In the genomic region with DNA sequence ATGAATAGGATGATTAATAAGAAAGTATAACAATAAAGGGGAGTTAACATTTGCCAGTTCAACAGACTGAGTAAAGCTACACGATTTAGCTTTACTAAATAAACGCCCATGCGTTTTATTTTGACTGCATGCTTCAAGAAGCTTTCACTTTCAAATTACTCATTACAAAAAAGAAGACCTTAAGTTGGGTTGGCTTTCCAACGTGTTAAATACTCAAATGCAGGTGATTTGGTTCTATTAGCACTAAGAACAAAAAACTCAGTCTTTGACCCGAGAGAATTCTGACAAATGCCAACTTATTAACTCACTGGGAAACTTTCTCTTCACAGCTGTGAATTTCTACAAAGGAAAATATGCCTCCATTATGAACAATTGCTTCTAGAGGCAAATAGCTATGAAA, we compare ENCODE assay signal across 10 cellular contexts. TPM values are rescaled to one million over a fixed set of nuclear protein-coding genes. Genes with fewer than 3 reads are reported as not detected.
A peak's percentile ranks its signal among the peaks of the same experiment; 100 is the strongest.
DNase-seq lines count a peak whose midpoint lies in the region; ATAC-seq and TF ChIP-seq lines count a peak whose summit lies in the region.
"Had no signal": no experiment of that assay in that cellular context is flagged by ENCODE, and none has a peak within 500 bp of the region (broad histone marks: within the 10 kb centered on the region; RNA-seq: fewer than 3 reads in every experiment).

No MANE protein-coding gene starts in this region.

- 41 to 54% (median 42%) methylated on average over 5 of the region's 5 CpGs for WGBS in psoas muscle, 3 donors

- H3K36me3 ChIP-seq in HUES6 (ENCODE audit: control insufficient read depth, insufficient read depth, low read length) (peaks cover 32% of the 10 kb centered on the region), psoas muscle (ENCODE audit: insufficient read depth in 1 of 2, low read depth in 1 of 2) (peaks cover 11 to 52% of the 10 kb centered on the region in 2 donors)

- H3K27me3 ChIP-seq in HUES6 (ENCODE audit: control insufficient read depth, insufficient read depth, low read length) (no peaks in the 10 kb centered on the region), psoas muscle (ENCODE audit: insufficient read depth in 3 of 3, low read length in 2 of 3) (no peaks in the 10 kb centered on the region)
- H3K27me3 ChIP-seq: tibial artery had no signal

- intact Hi-C loops in psoas muscle (cut with DNase I) (no loop called here), Right ventricle myocardium inferior (cut with DNase I) (no loop called here)

- H3K4me3 ChIP-seq in HUES6 (ENCODE audit: low read depth, low read length) (no peak overlapping the region), psoas muscle (no peak overlapping the region)
- H3K4me3 ChIP-seq: tibial artery had no signal

- peaks cover 16% of the 10 kb centered on the region; the same call in 1 of the 2 replicates for H3K4me1 ChIP-seq in HUES6 (ENCODE audit: control insufficient read depth, insufficient read depth, low read length)
- peaks cover 36% of the 10 kb centered on the region for H3K4me1 ChIP-seq in psoas muscle

- no peak for TF ChIP-seq CTCF in psoas muscle (IDR thresholded peaks at IDR 0.05)

- DNase-seq in psoas muscle: no peak
- no peak for DNase-seq in Right ventricle myocardium inferior (ENCODE audit: missing footprints)
- DNase-seq in dermis blood vessel endothelial cell: no peak
- no peak for DNase-seq in DMS53 (lab: John Stamatoyannopoulos, UW)
- DNase-seq in substantia nigra (lab: John Stamatoyannopoulos, UW): no peak
- DNase-seq: foreskin melanocyte, tibial artery had no signal

- H3K9ac ChIP-seq in HUES6 (ENCODE audit: low read length): no peak overlapping the region

- H3K9me3 ChIP-seq in HUES6 (ENCODE audit: control insufficient read depth, insufficient read depth, low read depth, low read length) (no peaks in the 10 kb centered on the region), psoas muscle (no peaks in the 10 kb centered on the region)
- H3K9me3 ChIP-seq: tibial artery had no signal

- ATAC-seq in GM18907 (IDR thresholded peaks at IDR 0.05; ENCODE audit: unreplicated experiment) (peak; percentile 87), HG02571 (IDR thresholded peaks at IDR 0.05; ENCODE audit: unreplicated experiment) (peak; percentile 81), psoas muscle (no peak), Right ventricle myocardium inferior (no peak)

- H3K27ac ChIP-seq in HUES6 (ENCODE audit: low read depth, low read length) (0 out of 2 replicates have a peak overlapping the region, but pooled peaks have one; percentile 26), psoas muscle (peak overlapping the region; percentile 13), substantia nigra (ENCODE audit: low read depth, low read length, poor library complexity, severe bottlenecking) (no peak overlapping the region)
- H3K27ac ChIP-seq: tibial artery had no signal

RNA-seq across cellular contexts. Expression of gene RNF146, which starts 24.8 kb away (rescaled TPM):
- 10 to 100 TPM; 64.3 to 80.9 (median 73.7) TPM for total RNA-seq in psoas muscle
- polyA plus RNA-seq in psoas muscle: 10 to 100 TPM; 15.9 to 81.5 (median 49.7) TPM
- 41.0 TPM for total RNA-seq in Right ventricle myocardium inferior
- total RNA-seq in dermis blood vessel endothelial cell: 35.3 and 46.3 TPM in 2 replicates

RNA-seq across cellular contexts. Expression of gene ECHDC1, which starts 51.9 kb away (rescaled TPM):
- total RNA-seq in psoas muscle (10 to 100 TPM; 29.9 to 36.9 (median 33.5) TPM), Right ventricle myocardium inferior (42.7 TPM), dermis blood vessel endothelial cell (47.3 and 64.5 TPM in 2 replicates)
- 10 to 100 TPM; 31.2 to 70.6 (median 48.4) TPM for polyA plus RNA-seq in psoas muscle

Comparison
In these comparisons a context has a peak if more than half of its experiments do, and no peak if none do; other contexts are left out.
1. ATAC-seq: peak in GM18907 (single experiment) and HG02571 (single experiment); none in psoas muscle (0 of 4) and Right ventricle myocardium inferior (single experiment).